Comparison of ENCODE assay signal across 25 cellular contexts in genomic region chr14:45492876-45493275, GRCh38.
"Had no signal": no experiment of that assay in that cellular context is flagged by ENCODE, and none has a peak within 500 bp of the region (broad histone marks: within the 10 kb centered on the region; RNA-seq: fewer than 3 reads in every experiment).

No MANE protein-coding gene starts in this region.

- H3K4me3 ChIP-seq: ascending aorta, body of pancreas, cardiac muscle cell had no signal

- ATAC-seq: activated CD8-positive, alpha-beta T cell treated with anti-CD3 and anti-CD28 coated beads, Interleukin-2, amount 10 ng/mL, durations not matched to agents 7 days and 5 days; activated naive CD4-positive, alpha-beta T cell treated with anti-CD3 and anti-CD28 coated beads, Interleukin-2, amount 50 U/mL, for 72 hours; activated naive CD8-positive, alpha-beta T cell treated with anti-CD3 and anti-CD28 coated beads, Interleukin-2, amount 50 U/mL, for 24 hours had no signal

- DNase-seq: activated CD4-positive, alpha-beta T cell treated with anti-CD3 and anti-CD28 coated beads for 48 hours; activated CD4-positive, alpha-beta T cell treated with anti-CD3 and anti-CD28 coated beads, Interleukin-2, amount 50 U/mL, for 4 hours; activated CD4-positive, CD25-positive, alpha-beta regulatory T cell treated with anti-CD3 and anti-CD28 coated beads, Interleukin-2, amount 50 U/mL, for 72 hours; activated CD8-positive, alpha-beta T cell treated with anti-CD3 and anti-CD28 coated beads, Interleukin-2, amount 10 ng/mL, durations not matched to agents 7 days and 5 days; activated effector memory CD4-positive, alpha-beta T cell treated with Interleukin-2 at 50 U/mL for 16 hours; activated naive CD4-positive, alpha-beta T cell; activated naive CD8-positive, alpha-beta T cell treated with anti-CD3 and anti-CD28 coated beads, Interleukin-2, amount 50 U/mL, for 24 hours; activated T-cell treated with anti-CD3 and anti-CD28 coated beads, Interleukin-2, amount 50 U/mL, for 24 hours; amniotic stem cell; MM.1S; NCI-H1105; NCI-H1436; NCI-H1694 treated with DMSO at 0.1 percent for 48 hours; NCI-H2171; NCI-H2227 treated with DMSO at 0.1 percent for 48 hours; NCI-H446 treated with DMSO at 0.1 percent for 48 hours; NCI-H524 treated with DMSO at 0.1 percent for 48 hours; NCI-H748 treated with DMSO at 0.1 percent for 48 hours; RPMI8226; SHP77 treated with DMSO at 0.1 percent for 48 hours had no signal

- H3K4me2 ChIP-seq: KMS-11 had no signal

- H3K36me3 ChIP-seq: ascending aorta, cardiac muscle cell had no signal

- H3K4me1 ChIP-seq: ascending aorta had no signal

- H3K27me3 ChIP-seq: ascending aorta, body of pancreas, cardiac muscle cell had no signal

- H3K27ac ChIP-seq: ascending aorta, cardiac muscle cell, KMS-11 had no signal

- H3K9me3 ChIP-seq: ascending aorta, body of pancreas had no signal

- H3K9ac ChIP-seq: KMS-11 had no signal
